Comparison of ENCODE assay signal across 9 cellular contexts in genomic region chr17:14737984-14738651, GRCh38.
DNase-seq lines count a peak whose midpoint lies in the region; ATAC-seq, FAIRE-seq and TF ChIP-seq lines count a peak whose summit lies in the region.
"Had no signal": no experiment of that assay in that cellular context is flagged by ENCODE, and none has a peak within 500 bp of the region (broad histone marks: within the 10 kb centered on the region; RNA-seq: fewer than 3 reads in every experiment).

No MANE protein-coding gene starts in this region.

- CTCF ChIA-PET in CD4-positive, alpha-beta memory T cell (lab: Charles Lee; ENCODE audit: partially characterized antibody), result no interaction called here

- H3K27me3 Mint-ChIP-seq in CD4-positive, alpha-beta memory T cell, result peaks cover 5 to 6% of the 10 kb centered on the region in 2 donors

- no peak for FAIRE-seq in pancreas (lab: Jason Lieb, UNC)

- H3K4me3 ChIP-seq in pancreas, result no peak overlapping the region
- no peak overlapping the region for H3K4me3 ChIP-seq in CD4-positive, alpha-beta memory T cell (ENCODE audit: low read length in 2 of 2)

- WGBS in pancreas, 2 donors, result 29% methylated on average over 12 of the region's 12 CpGs

- H3K36me3 Mint-ChIP-seq in CD4-positive, alpha-beta memory T cell, result no peaks in the 10 kb centered on the region

- H3K27me3 ChIP-seq in pancreas, result no peaks in the 10 kb centered on the region
- H3K27me3 ChIP-seq in CD4-positive, alpha-beta memory T cell (ENCODE audit: insufficient read depth, low read length), result no peaks in the 10 kb centered on the region

- no peak for TF ChIP-seq CTCF in pancreas (IDR thresholded peaks at IDR 0.05)

- intact Hi-C loops in pancreas (cut with DNase I), result no loop called here
- intact Hi-C loops in CD4-positive, alpha-beta memory T cell (cut with micrococcal nuclease), result no loop called here

- DNase-seq in MV-4-11 (lab: John Stamatoyannopoulos, UW), result peak; percentile 99
- DNase-seq in pancreas, result peak; percentile 44 to 72 (median 60)
- no peak for DNase-seq in CD4-positive, alpha-beta memory T cell
- no peak for DNase-seq in KG1 (lab: John Stamatoyannopoulos, UW)
- DNase-seq in stimulated activated CD4-positive, alpha-beta T cell treated with anti-CD3 and anti-CD28 coated beads, Interleukin-1b, Interleukin-23, amount 100 ng/mL, for 48 hours, result no peak
- DNase-seq in stimulated activated CD4-positive, alpha-beta T cell treated with anti-CD3 and anti-CD28 coated beads, Interleukin-2, amount 100 ng/mL, for 24 hours, result no peak

- H3K4me3 Mint-ChIP-seq in CD4-positive, alpha-beta memory T cell, result no peak overlapping the region
- H3K4me3 Mint-ChIP-seq: nephron had no signal

- no peak overlapping the region for H3K27ac Mint-ChIP-seq in CD4-positive, alpha-beta memory T cell
- H3K27ac Mint-ChIP-seq: nephron had no signal

- H3K9me3 ChIP-seq in pancreas, result no peaks in the 10 kb centered on the region
- H3K9me3 ChIP-seq in CD4-positive, alpha-beta memory T cell (ENCODE audit: control insufficient read depth in 1 of 2, low read length in 2 of 2), result no peaks in the 10 kb centered on the region

- peaks cover 0 to 17% (median 0%) of the 10 kb centered on the region in 3 donors for H3K4me1 ChIP-seq in pancreas
- H3K4me1 ChIP-seq in CD4-positive, alpha-beta memory T cell (ENCODE audit: insufficient read depth, low read length), result no peaks in the 10 kb centered on the region

- POLR2A ChIA-PET in CD4-positive, alpha-beta memory T cell (lab: Charles Lee; ENCODE audit: partially characterized antibody), result no interaction called here

- peak; percentile 67 for ATAC-seq in GM21423 (IDR thresholded peaks at IDR 0.05; ENCODE audit: unreplicated experiment)
- ATAC-seq in esophagus mucosa, result peak; percentile 98
- ATAC-seq in pancreas, result peak; percentile 88 to 97 (median 96)

- H3K4me1 Mint-ChIP-seq in CD4-positive, alpha-beta memory T cell, result no peaks in the 10 kb centered on the region

- H3K27ac ChIP-seq in pancreas, result peak overlapping the region; percentile 58 to 71 (median 68)
- no peak overlapping the region for H3K27ac ChIP-seq in CD4-positive, alpha-beta memory T cell (ENCODE audit: low read depth, low read length)

- H3K36me3 ChIP-seq in pancreas, result no peaks in the 10 kb centered on the region
- no peaks in the 10 kb centered on the region for H3K36me3 ChIP-seq in CD4-positive, alpha-beta memory T cell (ENCODE audit: insufficient read depth, low read length)

- no peaks in the 10 kb centered on the region for H3K9me3 Mint-ChIP-seq in CD4-positive, alpha-beta memory T cell
- H3K9me3 Mint-ChIP-seq: nephron had no signal

Comparison
In these comparisons a context has a peak if more than half of its experiments do, and no peak if none do; other contexts are left out.
1. DNase-seq: peak in MV-4-11 (single experiment) and pancreas (6 of 6); none in CD4-positive, alpha-beta memory T cell (0 of 5), KG1 (single experiment), stimulated activated CD4-positive, alpha-beta T cell treated with anti-CD3 and anti-CD28 coated beads, Interleukin-1b, Interleukin-23, amount 100 ng/mL, for 48 hours (single experiment) and stimulated activated CD4-positive, alpha-beta T cell treated with anti-CD3 and anti-CD28 coated beads, Interleukin-2, amount 100 ng/mL, for 24 hours (0 of 2).
2. Peak in every context shown above with its lines, with median percentiles within 50 percentile points of each other: ATAC-seq.